In the genomic region with DNA sequence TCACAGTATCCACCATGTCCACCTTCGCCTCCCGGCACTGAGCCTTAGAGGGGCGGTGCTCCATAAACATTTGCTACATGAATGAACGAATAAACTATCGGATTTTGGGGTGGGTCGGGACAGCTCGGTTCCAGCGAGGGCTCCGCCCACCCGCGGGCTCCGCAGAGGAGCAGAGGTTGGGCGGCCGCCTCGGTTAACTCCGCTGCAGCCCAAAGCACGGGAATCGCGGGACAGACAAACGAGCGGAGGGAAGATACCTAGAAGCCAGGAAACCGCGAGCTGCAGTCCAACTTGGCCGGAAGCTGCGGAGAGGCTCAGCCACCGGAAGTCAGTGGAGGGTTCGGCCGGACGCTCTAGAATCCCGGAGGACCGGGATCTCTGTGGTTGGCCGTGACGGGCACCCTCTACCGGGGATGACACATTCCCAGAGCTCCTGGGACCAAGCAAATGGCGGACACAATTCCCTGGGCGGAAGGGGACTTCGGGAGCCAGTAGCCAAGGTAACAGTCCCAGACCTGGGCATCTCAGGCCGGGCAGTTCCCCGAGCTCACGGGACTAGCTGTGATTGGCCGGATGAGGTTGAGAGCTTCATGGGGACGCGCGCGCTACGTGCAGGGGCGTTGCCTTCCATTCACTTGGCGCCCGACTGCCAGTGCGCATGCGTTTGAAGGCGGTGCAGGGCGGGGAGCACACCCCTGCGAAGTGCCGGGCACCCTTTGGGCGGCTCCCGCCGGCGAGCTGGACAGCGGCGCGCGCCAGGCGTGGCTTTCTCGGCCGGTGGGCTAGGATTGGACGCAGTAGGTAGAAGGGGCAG, we compare ENCODE assay signal across 1 cellular context.
TF ChIP-seq lines count a peak whose summit lies in the region.

No MANE protein-coding gene starts in this region.

TF ChIP-seq in H1, 55 proteins besides CTCF, POLR2A, EP300 and RAD21:
- TF ChIP-seq POU5F1 (IDR thresholded peaks at IDR 0.05; ENCODE audit: low read depth, low read length), result no peak
- TF ChIP-seq CEBPB (IDR thresholded peaks at IDR 0.05; ENCODE audit: low read depth, low read length), result no peak
- TF ChIP-seq RNF2 (IDR thresholded peaks at IDR 0.05; ENCODE audit: borderline replicate concordance, low read depth, low read length, missing control alignments, poor library complexity, severe bottlenecking), result no peak
- TF ChIP-seq TAF1 (IDR thresholded peaks at IDR 0.05; ENCODE audit: low read depth, low read length), result peak; percentile 91
- TF ChIP-seq SIX5 (IDR thresholded peaks at IDR 0.05; ENCODE audit: low read depth, low read length), result no peak
- peak; percentile 31 to 73; a peak in 2 of 4 replicates for TF ChIP-seq SIN3A (conservative IDR thresholded peaks at IDR 0.05 in 1 of 2, IDR thresholded peaks at IDR 0.05 in 1 of 2; ENCODE audit: low read depth in 1 of 2, low read length in 2 of 2)
- TF ChIP-seq, protein P1, sequence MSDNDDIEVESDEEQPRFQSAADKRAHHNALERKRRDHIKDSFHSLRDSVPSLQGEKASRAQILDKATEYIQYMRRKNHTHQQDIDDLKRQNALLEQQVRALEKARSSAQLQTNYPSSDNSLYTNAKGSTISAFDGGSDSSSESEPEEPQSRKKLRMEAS (IDR thresholded peaks at IDR 0.05), result peak; percentile 61
- TF ChIP-seq CBX8 (IDR thresholded peaks at IDR 0.05; ENCODE audit: borderline replicate concordance, low read depth, low read length), result no peak
- TF ChIP-seq, protein P2, sequence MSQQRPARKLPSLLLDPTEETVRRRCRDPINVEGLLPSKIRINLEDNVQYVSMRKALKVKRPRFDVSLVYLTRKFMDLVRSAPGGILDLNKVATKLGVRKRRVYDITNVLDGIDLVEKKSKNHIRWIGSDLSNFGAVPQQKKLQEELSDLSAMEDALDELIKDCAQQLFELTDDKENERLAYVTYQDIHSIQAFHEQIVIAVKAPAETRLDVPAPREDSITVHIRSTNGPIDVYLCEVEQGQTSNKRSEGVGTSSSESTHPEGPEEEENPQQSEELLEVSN (IDR thresholded peaks at IDR 0.05), result no peak
- TF ChIP-seq RFX5 (IDR thresholded peaks at IDR 0.05; ENCODE audit: borderline replicate concordance, low read depth, low read length), result no peak
- TF ChIP-seq RBBP5 (IDR thresholded peaks at IDR 0.05; ENCODE audit: borderline replicate concordance, low read depth, low read length), result peak; percentile 99; the same call in 1 of the 2 replicates
- TF ChIP-seq NRF1 (IDR thresholded peaks at IDR 0.05; ENCODE audit: low read depth, low read length), result peak; percentile 95
- TF ChIP-seq HDAC2 (IDR thresholded peaks at IDR 0.05; ENCODE audit: borderline replicate concordance in 1 of 2, low read depth in 2 of 2, low read length in 2 of 2), result no peak
- peak; percentile 75 for TF ChIP-seq PHF8 (conservative IDR thresholded peaks at IDR 0.05; ENCODE audit: low read depth, low read length)
- TF ChIP-seq YY1 (IDR thresholded peaks at IDR 0.05; ENCODE audit: low read depth, low read length), result peak; percentile 88
- TF ChIP-seq CHD1 (IDR thresholded peaks at IDR 0.05; ENCODE audit: low read depth, low read length), result no peak
- TF ChIP-seq, protein P3, sequence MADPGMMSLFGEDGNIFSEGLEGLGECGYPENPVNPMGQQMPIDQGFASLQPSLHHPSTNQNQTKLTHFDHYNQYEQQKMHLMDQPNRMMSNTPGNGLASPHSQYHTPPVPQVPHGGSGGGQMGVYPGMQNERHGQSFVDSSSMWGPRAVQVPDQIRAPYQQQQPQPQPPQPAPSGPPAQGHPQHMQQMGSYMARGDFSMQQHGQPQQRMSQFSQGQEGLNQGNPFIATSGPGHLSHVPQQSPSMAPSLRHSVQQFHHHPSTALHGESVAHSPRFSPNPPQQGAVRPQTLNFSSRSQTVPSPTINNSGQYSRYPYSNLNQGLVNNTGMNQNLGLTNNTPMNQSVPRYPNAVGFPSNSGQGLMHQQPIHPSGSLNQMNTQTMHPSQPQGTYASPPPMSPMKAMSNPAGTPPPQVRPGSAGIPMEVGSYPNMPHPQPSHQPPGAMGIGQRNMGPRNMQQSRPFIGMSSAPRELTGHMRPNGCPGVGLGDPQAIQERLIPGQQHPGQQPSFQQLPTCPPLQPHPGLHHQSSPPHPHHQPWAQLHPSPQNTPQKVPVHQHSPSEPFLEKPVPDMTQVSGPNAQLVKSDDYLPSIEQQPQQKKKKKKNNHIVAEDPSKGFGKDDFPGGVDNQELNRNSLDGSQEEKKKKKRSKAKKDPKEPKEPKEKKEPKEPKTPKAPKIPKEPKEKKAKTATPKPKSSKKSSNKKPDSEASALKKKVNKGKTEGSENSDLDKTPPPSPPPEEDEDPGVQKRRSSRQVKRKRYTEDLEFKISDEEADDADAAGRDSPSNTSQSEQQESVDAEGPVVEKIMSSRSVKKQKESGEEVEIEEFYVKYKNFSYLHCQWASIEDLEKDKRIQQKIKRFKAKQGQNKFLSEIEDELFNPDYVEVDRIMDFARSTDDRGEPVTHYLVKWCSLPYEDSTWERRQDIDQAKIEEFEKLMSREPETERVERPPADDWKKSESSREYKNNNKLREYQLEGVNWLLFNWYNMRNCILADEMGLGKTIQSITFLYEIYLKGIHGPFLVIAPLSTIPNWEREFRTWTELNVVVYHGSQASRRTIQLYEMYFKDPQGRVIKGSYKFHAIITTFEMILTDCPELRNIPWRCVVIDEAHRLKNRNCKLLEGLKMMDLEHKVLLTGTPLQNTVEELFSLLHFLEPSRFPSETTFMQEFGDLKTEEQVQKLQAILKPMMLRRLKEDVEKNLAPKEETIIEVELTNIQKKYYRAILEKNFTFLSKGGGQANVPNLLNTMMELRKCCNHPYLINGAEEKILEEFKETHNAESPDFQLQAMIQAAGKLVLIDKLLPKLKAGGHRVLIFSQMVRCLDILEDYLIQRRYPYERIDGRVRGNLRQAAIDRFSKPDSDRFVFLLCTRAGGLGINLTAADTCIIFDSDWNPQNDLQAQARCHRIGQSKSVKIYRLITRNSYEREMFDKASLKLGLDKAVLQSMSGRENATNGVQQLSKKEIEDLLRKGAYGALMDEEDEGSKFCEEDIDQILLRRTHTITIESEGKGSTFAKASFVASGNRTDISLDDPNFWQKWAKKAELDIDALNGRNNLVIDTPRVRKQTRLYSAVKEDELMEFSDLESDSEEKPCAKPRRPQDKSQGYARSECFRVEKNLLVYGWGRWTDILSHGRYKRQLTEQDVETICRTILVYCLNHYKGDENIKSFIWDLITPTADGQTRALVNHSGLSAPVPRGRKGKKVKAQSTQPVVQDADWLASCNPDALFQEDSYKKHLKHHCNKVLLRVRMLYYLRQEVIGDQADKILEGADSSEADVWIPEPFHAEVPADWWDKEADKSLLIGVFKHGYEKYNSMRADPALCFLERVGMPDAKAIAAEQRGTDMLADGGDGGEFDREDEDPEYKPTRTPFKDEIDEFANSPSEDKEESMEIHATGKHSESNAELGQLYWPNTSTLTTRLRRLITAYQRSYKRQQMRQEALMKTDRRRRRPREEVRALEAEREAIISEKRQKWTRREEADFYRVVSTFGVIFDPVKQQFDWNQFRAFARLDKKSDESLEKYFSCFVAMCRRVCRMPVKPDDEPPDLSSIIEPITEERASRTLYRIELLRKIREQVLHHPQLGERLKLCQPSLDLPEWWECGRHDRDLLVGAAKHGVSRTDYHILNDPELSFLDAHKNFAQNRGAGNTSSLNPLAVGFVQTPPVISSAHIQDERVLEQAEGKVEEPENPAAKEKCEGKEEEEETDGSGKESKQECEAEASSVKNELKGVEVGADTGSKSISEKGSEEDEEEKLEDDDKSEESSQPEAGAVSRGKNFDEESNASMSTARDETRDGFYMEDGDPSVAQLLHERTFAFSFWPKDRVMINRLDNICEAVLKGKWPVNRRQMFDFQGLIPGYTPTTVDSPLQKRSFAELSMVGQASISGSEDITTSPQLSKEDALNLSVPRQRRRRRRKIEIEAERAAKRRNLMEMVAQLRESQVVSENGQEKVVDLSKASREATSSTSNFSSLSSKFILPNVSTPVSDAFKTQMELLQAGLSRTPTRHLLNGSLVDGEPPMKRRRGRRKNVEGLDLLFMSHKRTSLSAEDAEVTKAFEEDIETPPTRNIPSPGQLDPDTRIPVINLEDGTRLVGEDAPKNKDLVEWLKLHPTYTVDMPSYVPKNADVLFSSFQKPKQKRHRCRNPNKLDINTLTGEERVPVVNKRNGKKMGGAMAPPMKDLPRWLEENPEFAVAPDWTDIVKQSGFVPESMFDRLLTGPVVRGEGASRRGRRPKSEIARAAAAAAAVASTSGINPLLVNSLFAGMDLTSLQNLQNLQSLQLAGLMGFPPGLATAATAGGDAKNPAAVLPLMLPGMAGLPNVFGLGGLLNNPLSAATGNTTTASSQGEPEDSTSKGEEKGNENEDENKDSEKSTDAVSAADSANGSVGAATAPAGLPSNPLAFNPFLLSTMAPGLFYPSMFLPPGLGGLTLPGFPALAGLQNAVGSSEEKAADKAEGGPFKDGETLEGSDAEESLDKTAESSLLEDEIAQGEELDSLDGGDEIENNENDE (IDR thresholded peaks at IDR 0.05; ENCODE audit: insufficient replicate concordance, low read length), result no peak
- no peak for TF ChIP-seq ZNF274 (IDR thresholded peaks at IDR 0.05; ENCODE audit: borderline replicate concordance, extremely low read depth, low read length)
- TF ChIP-seq POLR2AphosphoS5 (IDR thresholded peaks at IDR 0.05; ENCODE audit: low read depth, low read length), result peak; percentile 50
- TF ChIP-seq, protein P4, sequence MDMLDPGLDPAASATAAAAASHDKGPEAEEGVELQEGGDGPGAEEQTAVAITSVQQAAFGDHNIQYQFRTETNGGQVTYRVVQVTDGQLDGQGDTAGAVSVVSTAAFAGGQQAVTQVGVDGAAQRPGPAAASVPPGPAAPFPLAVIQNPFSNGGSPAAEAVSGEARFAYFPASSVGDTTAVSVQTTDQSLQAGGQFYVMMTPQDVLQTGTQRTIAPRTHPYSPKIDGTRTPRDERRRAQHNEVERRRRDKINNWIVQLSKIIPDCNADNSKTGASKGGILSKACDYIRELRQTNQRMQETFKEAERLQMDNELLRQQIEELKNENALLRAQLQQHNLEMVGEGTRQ (IDR thresholded peaks at IDR 0.05; ENCODE audit: low read length), result no peak
- no peak for TF ChIP-seq NANOG (IDR thresholded peaks at IDR 0.05; ENCODE audit: insufficient read depth, low read depth, low read length, poor library complexity, severe bottlenecking)
- no peak for TF ChIP-seq SIRT6 (IDR thresholded peaks at IDR 0.05; ENCODE audit: low read length)
- TF ChIP-seq CHD2 (IDR thresholded peaks at IDR 0.05; ENCODE audit: low read length), result peak; percentile 70
- no peak for TF ChIP-seq EZH2 (IDR thresholded peaks at IDR 0.05; ENCODE audit: low read depth, low read length, severe bottlenecking)
- peak; percentile 48 for TF ChIP-seq KDM4A (IDR thresholded peaks at IDR 0.05; ENCODE audit: low read depth, low read length, severe bottlenecking)
- no peak for TF ChIP-seq BACH1 (IDR thresholded peaks at IDR 0.05; ENCODE audit: low read length)
- 0 out of 2 replicates have a peak, but pooled peaks have one; percentile 7 for TF ChIP-seq BRCA1 (IDR thresholded peaks at IDR 0.05; ENCODE audit: low read depth, low read length)
- peak; percentile 75 for TF ChIP-seq TBP (IDR thresholded peaks at IDR 0.05; ENCODE audit: low read depth, low read length)
- peak; percentile 70 for TF ChIP-seq TAF7 (optimal IDR thresholded peaks at IDR 0.05; ENCODE audit: borderline replicate concordance, low read depth, low read length)
- TF ChIP-seq SP1 (IDR thresholded peaks at IDR 0.05; ENCODE audit: low read depth, low read length), result peak; percentile 84; the same call in 1 of the 2 replicates
- no peak for TF ChIP-seq HDAC6 (IDR thresholded peaks at IDR 0.05; ENCODE audit: low read depth, low read length)
- TF ChIP-seq, protein P5, sequence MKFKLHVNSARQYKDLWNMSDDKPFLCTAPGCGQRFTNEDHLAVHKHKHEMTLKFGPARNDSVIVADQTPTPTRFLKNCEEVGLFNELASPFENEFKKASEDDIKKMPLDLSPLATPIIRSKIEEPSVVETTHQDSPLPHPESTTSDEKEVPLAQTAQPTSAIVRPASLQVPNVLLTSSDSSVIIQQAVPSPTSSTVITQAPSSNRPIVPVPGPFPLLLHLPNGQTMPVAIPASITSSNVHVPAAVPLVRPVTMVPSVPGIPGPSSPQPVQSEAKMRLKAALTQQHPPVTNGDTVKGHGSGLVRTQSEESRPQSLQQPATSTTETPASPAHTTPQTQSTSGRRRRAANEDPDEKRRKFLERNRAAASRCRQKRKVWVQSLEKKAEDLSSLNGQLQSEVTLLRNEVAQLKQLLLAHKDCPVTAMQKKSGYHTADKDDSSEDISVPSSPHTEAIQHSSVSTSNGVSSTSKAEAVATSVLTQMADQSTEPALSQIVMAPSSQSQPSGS (IDR thresholded peaks at IDR 0.05; ENCODE audit: low read length), result no peak
- no peak for TF ChIP-seq FOSL1 (IDR thresholded peaks at IDR 0.05; ENCODE audit: insufficient read depth, low read depth, low read length)
- no peak for TF ChIP-seq KDM1A (IDR thresholded peaks at IDR 0.05; ENCODE audit: borderline replicate concordance, low read length)
- TF ChIP-seq TCF12 (IDR thresholded peaks at IDR 0.05; ENCODE audit: low read depth, low read length), result no peak
- TF ChIP-seq SP4 (IDR thresholded peaks at IDR 0.05; ENCODE audit: low read length), result no peak; the same call in 1 of the 2 replicates
- no peak for TF ChIP-seq MAFK (IDR thresholded peaks at IDR 0.05; ENCODE audit: low read depth, low read length)
- TF ChIP-seq JUND (IDR thresholded peaks at IDR 0.05; ENCODE audit: low read length), result no peak
- TF ChIP-seq GABPA (IDR thresholded peaks at IDR 0.05; ENCODE audit: borderline replicate concordance, insufficient read depth, low read length), result peak; percentile 93
- TF ChIP-seq ASH2L (IDR thresholded peaks at IDR 0.05; ENCODE audit: low read length), result peak; percentile 97
- TF ChIP-seq EGR1 (IDR thresholded peaks at IDR 0.05; ENCODE audit: borderline replicate concordance, low read depth, low read length), result peak; percentile 85
- no peak for TF ChIP-seq CTBP2 (IDR thresholded peaks at IDR 0.05; ENCODE audit: borderline replicate concordance, insufficient read depth, insufficient read length, low read length)
- no peak for TF ChIP-seq SRF (IDR thresholded peaks at IDR 0.05; ENCODE audit: low read depth, low read length)
- peak; percentile 46; the same call in 1 of the 2 replicates for TF ChIP-seq CREB1 (IDR thresholded peaks at IDR 0.05)
- TF ChIP-seq BCL11A (IDR thresholded peaks at IDR 0.05; ENCODE audit: low read depth in 2 of 2, low read length in 2 of 2), result no peak
- TF ChIP-seq CBX5 (IDR thresholded peaks at IDR 0.05; ENCODE audit: low read depth, low read length), result no peak
- no peak for TF ChIP-seq SAP30 (IDR thresholded peaks at IDR 0.05; ENCODE audit: insufficient read depth, insufficient replicate concordance, low read length)
- TF ChIP-seq GTF2F1 (IDR thresholded peaks at IDR 0.05; ENCODE audit: borderline replicate concordance, low read depth, low read length), result no peak
- TF ChIP-seq SP2 (IDR thresholded peaks at IDR 0.05; ENCODE audit: low read length), result peak; percentile 93
- TF ChIP-seq TEAD4 (IDR thresholded peaks at IDR 0.05; ENCODE audit: low read depth, low read length), result no peak
- TF ChIP-seq SUZ12 (IDR thresholded peaks at IDR 0.05; ENCODE audit: low read length), result no peak
- no peak for TF ChIP-seq KDM5A (IDR thresholded peaks at IDR 0.05; ENCODE audit: low read length)
- no peak for TF ChIP-seq JUN (IDR thresholded peaks at IDR 0.05; ENCODE audit: low read depth, low read length)
- TF ChIP-seq, protein P6, sequence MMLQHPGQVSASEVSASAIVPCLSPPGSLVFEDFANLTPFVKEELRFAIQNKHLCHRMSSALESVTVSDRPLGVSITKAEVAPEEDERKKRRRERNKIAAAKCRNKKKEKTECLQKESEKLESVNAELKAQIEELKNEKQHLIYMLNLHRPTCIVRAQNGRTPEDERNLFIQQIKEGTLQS (IDR thresholded peaks at IDR 0.05; ENCODE audit: insufficient read depth, low read depth, low read length), result no peak
- TF ChIP-seq RXRA (IDR thresholded peaks at IDR 0.05; ENCODE audit: insufficient read depth, low read depth, low read length), result no peak
